20 cellular contexts compared by ENCODE assay signal in genomic region chr16:89417352-89417751, GRCh38.
DNase-seq lines count a peak whose midpoint lies in the region; ATAC-seq and TF ChIP-seq lines count a peak whose summit lies in the region.
"Had no signal": no experiment of that assay in that cellular context is flagged by ENCODE, and none has a peak within 500 bp of the region (broad histone marks: within the 10 kb centered on the region; RNA-seq: fewer than 3 reads in every experiment).

No MANE protein-coding gene starts in this region.

- H3K27ac Mint-ChIP-seq in GM23338, result peak overlapping the region; percentile 42; the same call in 1 of the 2 replicates
- peak overlapping the region in 6 of 9 donors; percentile 21 to 92 (median 64) for H3K27ac Mint-ChIP-seq in naive thymus-derived CD4-positive, alpha-beta T cell

- H3K9me3 Mint-ChIP-seq in GM23338, result no peaks in the 10 kb centered on the region
- H3K9me3 Mint-ChIP-seq in naive thymus-derived CD4-positive, alpha-beta T cell, result no peaks in the 10 kb centered on the region
- H3K9me3 Mint-ChIP-seq: activated T-helper 1 cell treated with anti-CD3 and anti-CD28 coated beads, Interleukin-12 subunit alpha, Interleukin-12 subunit beta, Interleukin-2, Interleukin-4 antibody, amounts not matched to agents 30 ng/mL and 10 ng/mL and 1 ng/mL, durations not matched to agents 14 hours and 24 hours and 36 hours; naive B cell; T-cell had no signal

- POLR2A ChIA-PET in naive thymus-derived CD4-positive, alpha-beta T cell (lab: Charles Lee), result no interaction called here

- peaks cover 85% of the 10 kb centered on the region for H4K20me1 ChIP-seq in GM23338 (replicated peaks; ENCODE audit: insufficient read depth)

- H3K27ac ChIP-seq in C4-2B, result peak overlapping the region; percentile 6; the same call in 1 of the 2 replicates
- peak overlapping the region; percentile 52; the same call in 1 of the 2 replicates for H3K27ac ChIP-seq in GM23338 (ENCODE audit: low read depth)
- H3K27ac ChIP-seq in naive thymus-derived CD4-positive, alpha-beta T cell (ENCODE audit: low read depth, low read length), result no peak overlapping the region
- H3K27ac ChIP-seq: VCaP had no signal

- CTCF ChIA-PET in naive thymus-derived CD4-positive, alpha-beta T cell (lab: Charles Lee), result no interaction called here

- H3K4me3 Mint-ChIP-seq in GM23338, result no peak overlapping the region
- peak overlapping the region in 3 of 10 donors; percentile 25 to 34 (median 32) for H3K4me3 Mint-ChIP-seq in naive thymus-derived CD4-positive, alpha-beta T cell
- H3K4me3 Mint-ChIP-seq: activated T-helper 1 cell treated with anti-CD3 and anti-CD28 coated beads, Interleukin-12 subunit alpha, Interleukin-12 subunit beta, Interleukin-2, Interleukin-4 antibody, amounts not matched to agents 30 ng/mL and 10 ng/mL and 1 ng/mL, durations not matched to agents 14 hours and 24 hours and 36 hours had no signal

- no peak for TF ChIP-seq CTCF in C4-2B (conservative IDR thresholded peaks at IDR 0.05)
- TF ChIP-seq CTCF in GM23338 (conservative IDR thresholded peaks at IDR 0.05; ENCODE audit: low read depth in 2 of 2), result no peak

- H3K27me3 Mint-ChIP-seq in GM23338 (ENCODE audit: insufficient read depth, low read depth, poor library complexity), result peaks cover 17% of the 10 kb centered on the region
- no peaks in the 10 kb centered on the region for H3K27me3 Mint-ChIP-seq in naive thymus-derived CD4-positive, alpha-beta T cell
- H3K27me3 Mint-ChIP-seq: naive B cell, T-cell had no signal

- H3K9me2 ChIP-seq in GM23338 (ENCODE audit: insufficient read depth), result no peaks in the 10 kb centered on the region

- H3K36me3 ChIP-seq in GM23338 (ENCODE audit: insufficient read depth), result no peaks in the 10 kb centered on the region
- peaks cover 0 to 30% (median 0%) of the 10 kb centered on the region in 3 experiments for H3K36me3 ChIP-seq in naive thymus-derived CD4-positive, alpha-beta T cell (ENCODE audit: control insufficient read depth in 2 of 3, insufficient read depth in 3 of 3, low read length in 3 of 3)

- no peak overlapping the region for H2AFZ ChIP-seq in GM23338

- H3K4me1 Mint-ChIP-seq in GM23338, result peaks cover 49% of the 10 kb centered on the region
- H3K4me1 Mint-ChIP-seq in naive thymus-derived CD4-positive, alpha-beta T cell, result peaks cover 47 to 87% (median 72%) of the 10 kb centered on the region in 7 donors

- intact Hi-C loops in naive thymus-derived CD4-positive, alpha-beta T cell (cut with micrococcal nuclease), result no loop called here

- no peaks in the 10 kb centered on the region for H3K27me3 ChIP-seq in GM23338 (ENCODE audit: insufficient read depth)
- no peaks in the 10 kb centered on the region for H3K27me3 ChIP-seq in naive thymus-derived CD4-positive, alpha-beta T cell (ENCODE audit: control insufficient read depth in 2 of 2, insufficient read depth in 2 of 2, low read length in 2 of 2)
- H3K27me3 ChIP-seq: MG63 had no signal

- DNase-seq in GM23338 (ENCODE audit: low spot score) (no peak), cerebellum (ENCODE audit: low spot score) (peak; percentile 33), kidney tubule cell (ENCODE audit: low spot score) (no peak), midbrain (lab: John Stamatoyannopoulos, UW) (no peak)
- DNase-seq in naive thymus-derived CD4-positive, alpha-beta T cell, result no peak
- no peak for DNase-seq in activated CD4-positive, CD25-positive, alpha-beta regulatory T cell treated with anti-CD3 and anti-CD28 coated beads, Interleukin-2, amount 50 U/mL, for 72 hours
- DNase-seq: activated CD4-positive, alpha-beta T cell treated with anti-CD3 and anti-CD28 coated beads, Interleukin-2, amount 50 U/mL, for 48 hours; amniotic stem cell; H7; IMR-90; MG63; naive B cell; NCI-H1694 treated with DMSO at 0.1 percent for 48 hours; stimulated activated CD8-positive, alpha-beta memory T cell treated with anti-CD3 and anti-CD28 coated beads, Interleukin-4, amount 100 ng/mL, for 48 hours; T-cell had no signal

- no peak overlapping the region for H3K4me3 ChIP-seq in GM23338
- H3K4me3 ChIP-seq in naive thymus-derived CD4-positive, alpha-beta T cell (ENCODE audit: low read length), result no peak overlapping the region
- H3K4me3 ChIP-seq: lung, MG63 had no signal

- H3K4me1 ChIP-seq in GM23338 (ENCODE audit: insufficient read depth), result peaks cover 37% of the 10 kb centered on the region
- peaks cover 42 to 57% of the 10 kb centered on the region in 2 donors for H3K4me1 ChIP-seq in naive thymus-derived CD4-positive, alpha-beta T cell (ENCODE audit: control insufficient read depth in 2 of 2, insufficient read depth in 2 of 2, low read length in 2 of 2)

- H3F3A ChIP-seq in GM23338 (replicated peaks; ENCODE audit: low read depth), result peaks cover 3% of the 10 kb centered on the region; the same call in 1 of the 2 replicates

- no peak overlapping the region for H3K4me2 ChIP-seq in GM23338

- ATAC-seq in GM23338 (no peak), HG03039 (IDR thresholded peaks at IDR 0.05; ENCODE audit: unreplicated experiment) (no peak)
- ATAC-seq in naive thymus-derived CD4-positive, alpha-beta T cell, result no peak
- ATAC-seq: T-cell had no signal

- peaks cover 27% of the 10 kb centered on the region for H3K36me3 Mint-ChIP-seq in GM23338 (ENCODE audit: low read depth)
- peaks cover 0 to 10% (median 9%) of the 10 kb centered on the region in 5 donors for H3K36me3 Mint-ChIP-seq in naive thymus-derived CD4-positive, alpha-beta T cell
- H3K36me3 Mint-ChIP-seq: naive B cell had no signal

- no peaks in the 10 kb centered on the region for H3K9me3 ChIP-seq in naive thymus-derived CD4-positive, alpha-beta T cell (ENCODE audit: control insufficient read depth in 2 of 3, low read length in 3 of 3)
- H3K9me3 ChIP-seq: MG63 had no signal

- H3K79me2 ChIP-seq in GM23338 (replicated peaks; ENCODE audit: insufficient read depth), result peaks cover 93% of the 10 kb centered on the region

TF ChIP-seq in GM23338, 12 proteins besides CTCF, POLR2A, EP300 and RAD21 (continues in another document):
- TF ChIP-seq ETS1 (IDR thresholded peaks at IDR 0.05), result no peak
- TF ChIP-seq NANOG (IDR thresholded peaks at IDR 0.05; ENCODE audit: borderline replicate concordance), result no peak
- TF ChIP-seq EZH2phosphoT487 (IDR thresholded peaks at IDR 0.05; ENCODE audit: unreplicated experiment), result no peak
- no peak for TF ChIP-seq EZH2 (IDR thresholded peaks at IDR 0.05; ENCODE audit: low read depth, unreplicated experiment)
